In genomic region chr22:17523925-17524324, GRCh38 we compare ENCODE assay signal across 26 cellular contexts. TPM values are rescaled to one million over a fixed set of nuclear protein-coding genes. Genes with fewer than 3 reads are reported as not detected.
A peak's percentile ranks its signal among the peaks of the same experiment; 100 is the strongest.
DNase-seq lines count a peak whose midpoint lies in the region; ATAC-seq, FAIRE-seq and TF ChIP-seq lines count a peak whose summit lies in the region.
"Had no signal": no experiment of that assay in that cellular context is flagged by ENCODE, and none has a peak within 500 bp of the region (broad histone marks: within the 10 kb centered on the region; RNA-seq: fewer than 3 reads in every experiment).

No MANE protein-coding gene starts in this region.

- peaks cover 1% of the 10 kb centered on the region; the same call in 1 of the 2 replicates for H3K4me1 Mint-ChIP-seq in WTC11

- H3K4me3 Mint-ChIP-seq in WTC11 = no peak overlapping the region
- H3K4me3 Mint-ChIP-seq: CD14-positive monocyte; CD4-positive, alpha-beta T cell; CD8-positive, alpha-beta memory T cell had no signal

- no peak for TF ChIP-seq RAD21 in H1 (IDR thresholded peaks at IDR 0.05 in 1 of 2, conservative IDR thresholded peaks at IDR 0.05 in 1 of 2; ENCODE audit: low read depth in 2 of 2, low read length in 2 of 2)

- no peak overlapping the region for H3K9ac ChIP-seq in H1 (replicated peaks in 1 of 4; ENCODE audit: extremely low read depth in 1 of 4, low read depth in 3 of 4, low read length in 3 of 4)
- H3K9ac ChIP-seq: BLaER1 treated with 17β-estradiol and CSF1 and Interleukin-3, amounts not matched to agents 10 nM and 100 nM had no signal

- no peaks in the 10 kb centered on the region for H3K23me2 ChIP-seq in H1 (ENCODE audit: low read depth, low read length)

- no peak overlapping the region for H2AK5ac ChIP-seq in H1 (ENCODE audit: low read depth, low read length)

- H3K36me3 Mint-ChIP-seq in WTC11 = peaks cover 69% of the 10 kb centered on the region
- H3K36me3 Mint-ChIP-seq: CD8-positive, alpha-beta memory T cell had no signal

- H4K8ac ChIP-seq in H1 (ENCODE audit: extremely low read depth, insufficient read depth, low read length) = no peak overlapping the region

- DNase-seq in right cardiac atrium (no peak), left ventricle myocardium inferior (no peak), WTC11 (ENCODE audit: low spot score) (no peak), H1 (ENCODE audit: low read depth in 1 of 2, low spot score in 2 of 2) (no peak), left lobe of liver (ENCODE audit: low spot score) (no peak), small intestine (no peak), globus pallidus (ENCODE audit: low spot score) (no peak)
- DNase-seq: 8988T; ACHN; AML-193; BE2C; CD4-positive, alpha-beta T cell; CD8-positive, alpha-beta memory T cell; DMS 273 treated with DMSO at 0.1 percent for 48 hours; DMS79; EL; GDM1; GOT3; H7 had no signal

- H4K5ac ChIP-seq in H1 (ENCODE audit: insufficient read length, low read depth, low read length) = no peak overlapping the region

- no peaks in the 10 kb centered on the region for H3K4me1 ChIP-seq in right cardiac atrium (ENCODE audit: control insufficient read depth, insufficient read depth, low read length)
- H3K4me1 ChIP-seq in left ventricle myocardium inferior = no peaks in the 10 kb centered on the region
- no peaks in the 10 kb centered on the region for H3K4me1 ChIP-seq in H1 (replicated peaks in 1 of 4; ENCODE audit: control insufficient read depth in 3 of 4, insufficient read depth in 4 of 4, low read length in 3 of 4)
- H3K4me1 ChIP-seq in small intestine (ENCODE audit: control insufficient read depth in 2 of 2, insufficient read depth in 1 of 2, low read depth in 1 of 2, low read length in 1 of 2) = no peaks in the 10 kb centered on the region
- H3K4me1 ChIP-seq: A549, BE2C had no signal

- H3K9me3 ChIP-seq in right cardiac atrium (ENCODE audit: control insufficient read depth, low read length) = no peaks in the 10 kb centered on the region
- H3K9me3 ChIP-seq in left ventricle myocardium inferior (replicated peaks) = no peaks in the 10 kb centered on the region
- H3K9me3 ChIP-seq in H1 (ENCODE audit: insufficient read depth in 2 of 2, low read depth in 1 of 2, low read length in 1 of 2) = no peaks in the 10 kb centered on the region
- H3K9me3 ChIP-seq in small intestine (ENCODE audit: control insufficient read depth, low read depth) = no peaks in the 10 kb centered on the region
- H3K9me3 ChIP-seq: A549, BE2C had no signal

- intact Hi-C loops in right cardiac atrium (cut with DNase I) = no loop called here
- intact Hi-C loops in left ventricle myocardium inferior (cut with micrococcal nuclease) = no loop called here

- H4K20me1 ChIP-seq in H1 (replicated peaks in 1 of 2; ENCODE audit: control insufficient read depth in 1 of 2, insufficient read depth in 2 of 2, low read length in 2 of 2) = peaks cover 0 to 5% of the 10 kb centered on the region in 2 experiments
- H4K20me1 ChIP-seq: BLaER1 treated with 17β-estradiol and CSF1 and Interleukin-3, amounts not matched to agents 10 nM and 100 nM had no signal

- no peak overlapping the region for H4K91ac ChIP-seq in H1 (replicated peaks; ENCODE audit: insufficient read length, low read length)

- no peak overlapping the region for H2BK20ac ChIP-seq in H1 (ENCODE audit: low read length)

- TF ChIP-seq EP300 in H1 (IDR thresholded peaks at IDR 0.05; ENCODE audit: borderline replicate concordance in 1 of 2, low read depth in 2 of 2, low read length in 2 of 2) = no peak

- 63% methylated on average over 10 of the region's 10 CpGs for WGBS in right cardiac atrium
- 88% methylated on average over 10 of the region's 10 CpGs; no CpG with 5 or more reads in 1 of the 2 experiments for WGBS in H1 (ENCODE audit: extremely low coverage in 1 of 2, insufficient coverage in 1 of 2, insufficient read length in 1 of 2, insufficient replicate concordance in 2 of 2, low coverage in 1 of 2, low lambda C conversion rate in 2 of 2, missing lambda C conversion rate in 1 of 2), 2 experiments
- WGBS in small intestine, 3 donors = 87 to 89% (median 88%) methylated on average over 10 of the region's 10 CpGs

- H3K27me3 ChIP-seq in right cardiac atrium (ENCODE audit: control insufficient read depth, insufficient read depth) (no peaks in the 10 kb centered on the region), left ventricle myocardium inferior (ENCODE audit: low read depth) (no peaks in the 10 kb centered on the region), H1 (replicated peaks in 1 of 4; ENCODE audit: control insufficient read depth in 3 of 4, extremely low read depth in 1 of 4, insufficient read depth in 3 of 4, low read length in 3 of 4) (no peaks in the 10 kb centered on the region), small intestine (ENCODE audit: control insufficient read depth in 2 of 2, insufficient read depth in 2 of 2, low read length in 2 of 2) (no peaks in the 10 kb centered on the region)
- H3K27me3 ChIP-seq: BLaER1 treated with 17β-estradiol and CSF1 and Interleukin-3, amounts not matched to agents 10 nM and 100 nM had no signal

- peaks cover 0 to 10% of the 10 kb centered on the region in 2 experiments; a peak in 2 of 4 replicates for H3K79me2 ChIP-seq in H1 (ENCODE audit: control insufficient read depth in 1 of 2, insufficient read depth in 2 of 2, low read length in 2 of 2)

- no peak for TF ChIP-seq CTCF in left ventricle myocardium inferior (IDR thresholded peaks at IDR 0.05; ENCODE audit: borderline replicate concordance)
- no peak for TF ChIP-seq CTCF in WTC11 (IDR thresholded peaks at IDR 0.05)
- TF ChIP-seq CTCF in H1 (IDR thresholded peaks at IDR 0.05; ENCODE audit: control extremely low read depth in 1 of 3, insufficient read depth in 1 of 3, low read depth in 1 of 3, low read length in 3 of 3) = no peak

- H3K36me3 ChIP-seq in left ventricle myocardium inferior (no peaks in the 10 kb centered on the region), H1 (ENCODE audit: control insufficient read depth in 2 of 4, insufficient read depth in 4 of 4, low read length in 3 of 4) (peaks cover 4 to 38% (median 12%) of the 10 kb centered on the region in 4 experiments; a peak in 6 of 8 replicates), small intestine (ENCODE audit: control insufficient read depth in 2 of 2, insufficient read depth in 2 of 2, low read length in 2 of 2) (no peaks in the 10 kb centered on the region)
- H3K36me3 ChIP-seq: BE2C had no signal

- H3K27ac ChIP-seq in right cardiac atrium (ENCODE audit: low read length) = no peak overlapping the region
- no peak overlapping the region for H3K27ac ChIP-seq in left ventricle myocardium inferior (replicated peaks)
- H3K27ac ChIP-seq in H1 (ENCODE audit: low read depth, low read length) = no peak overlapping the region
- no peak overlapping the region for H3K27ac ChIP-seq in small intestine (ENCODE audit: low read depth in 1 of 2, low read length in 1 of 2)
- H3K27ac ChIP-seq: A549; BLaER1 treated with 17β-estradiol and CSF1 and Interleukin-3, amounts not matched to agents 10 nM and 100 nM had no signal

- no peak overlapping the region for H3K23ac ChIP-seq in H1 (ENCODE audit: insufficient read length)

- peak overlapping the region; percentile 57; the same call in 1 of the 2 replicates for H3K27ac Mint-ChIP-seq in WTC11
- H3K27ac Mint-ChIP-seq: CD14-positive monocyte; CD4-positive, alpha-beta T cell; CD8-positive, alpha-beta memory T cell had no signal

- H2BK5ac ChIP-seq in H1 (ENCODE audit: low read depth, low read length) = peak overlapping the region; percentile 80; the same call in 1 of the 2 replicates

- H2BK120ac ChIP-seq in H1 (replicated peaks; ENCODE audit: low read depth, low read length) = no peak overlapping the region

- no peaks in the 10 kb centered on the region for H3K27me3 Mint-ChIP-seq in WTC11 (ENCODE audit: low read depth)

- FAIRE-seq in H1 (lab: Jason Lieb, UNC) (no peak), small intestine (lab: Jason Lieb, UNC) (no peak)
- FAIRE-seq: A549, D721Med, GM12878 had no signal

- H2AFZ ChIP-seq in H1 (ENCODE audit: low read length) = no peak overlapping the region

- no peak overlapping the region for H3K4me2 ChIP-seq in H1 (ENCODE audit: insufficient read depth in 1 of 2, low read depth in 2 of 2, low read length in 2 of 2)
- H3K4me2 ChIP-seq: A549; BLaER1 treated with 17β-estradiol and CSF1 and Interleukin-3, amounts not matched to agents 10 nM and 100 nM had no signal

- H3K4ac ChIP-seq in H1 (replicated peaks; ENCODE audit: insufficient read length, low read depth, low read length) = no peak overlapping the region

- H3K79me1 ChIP-seq in H1 (ENCODE audit: low read depth, low read length) = no peaks in the 10 kb centered on the region; the same call in 1 of the 2 replicates

- POLR2A ChIA-PET in WTC11 (lab: Charles Lee) = no interaction called here
- POLR2A ChIA-PET in H1 (lab: Charles Lee; ENCODE audit: partially characterized antibody) = no interaction called here

- H3K4me3 ChIP-seq in right cardiac atrium (ENCODE audit: low read length) (no peak overlapping the region), left ventricle myocardium inferior (no peak overlapping the region), H1 (ENCODE audit: extremely low read depth in 1 of 4, insufficient read depth in 2 of 4, low read depth in 3 of 4, low read length in 4 of 4) (no peak overlapping the region), small intestine (ENCODE audit: low read depth in 1 of 2, low read length in 2 of 2) (no peak overlapping the region)
- H3K4me3 ChIP-seq: A549; BLaER1 treated with 17β-estradiol and CSF1 and Interleukin-3, amounts not matched to agents 10 nM and 100 nM; GM12878 had no signal

- no peak overlapping the region for H2BK15ac ChIP-seq in H1 (ENCODE audit: low read length)

- peak overlapping the region; percentile 19 for H3K56ac ChIP-seq in H1 (replicated peaks; ENCODE audit: insufficient read length, low read depth, low read length)

- no peak overlapping the region for H3K14ac ChIP-seq in H1 (ENCODE audit: insufficient read length)

- CTCF ChIA-PET in WTC11 (lab: Charles Lee) = interaction anchor here (0.7 kb wide), 1 partner anchor 352 kb away, joined by 3 read pairs; no protein-coding TSS in a partner anchor
- CTCF ChIA-PET in H1 (lab: Charles Lee; ENCODE audit: partially characterized antibody) = interaction anchor here (1.1 to 1.3 kb wide), 3 partner anchors 10 to 352 kb away, joined by 3 to 6 read pairs (median 5); no protein-coding TSS in a partner anchor

- no peaks in the 10 kb centered on the region for H3K9me3 Mint-ChIP-seq in WTC11
- H3K9me3 Mint-ChIP-seq: CD4-positive, alpha-beta T cell; CD8-positive, alpha-beta memory T cell had no signal

- H2BK12ac ChIP-seq in H1 (ENCODE audit: low read depth, low read length) = no peak overlapping the region

- peak; percentile 47 to 76 for ATAC-seq in right cardiac atrium
- no peak for ATAC-seq in WTC11
- peak; percentile 31 for ATAC-seq in left lobe of liver
- no peak for ATAC-seq in GM18907 (IDR thresholded peaks at IDR 0.05; ENCODE audit: unreplicated experiment)
- ATAC-seq: A549, GM12878, HCT116 had no signal

- H3K18ac ChIP-seq in H1 (ENCODE audit: extremely low read depth, low read length) = no peak overlapping the region

- no peak for TF ChIP-seq POLR2A in H1 (IDR thresholded peaks at IDR 0.05; ENCODE audit: control extremely low read depth in 1 of 2, low read depth in 2 of 2, low read length in 2 of 2)

RNA-seq across cellular contexts. Expression of gene SLC25A18, which starts 39.4 kb away (rescaled TPM):
- 1 to 10 TPM in 3 of 4 donors, under 1 TPM in 1; 0.96 to 2.6 (median 1.3) TPM for total RNA-seq in right cardiac atrium
- 2.0 TPM for polyA plus RNA-seq in right cardiac atrium
- 2.7 TPM for total RNA-seq in left ventricle myocardium inferior
- total RNA-seq in WTC11 (2021) = 0.69 to 2.1 TPM (median 1.0 TPM) in 3 replicates
- total RNA-seq in H1 (2021; fragmentation: NEBNext Ultra II Directional; extraction: Animal tissue kit (Norgen Biotek cat#: 25700)) = 2.2 and 2.8 TPM in 2 replicates
- polyA plus RNA-seq in H1 (2011; rRNA removed) = 2.7 and 2.9 TPM in 2 replicates
- 2.3 TPM for polyA plus RNA-seq in H1 (2011; cell fraction: cytosol; rRNA removed)
- 3.2 TPM for polyA plus RNA-seq in H1 (2011; cell fraction: nucleus; rRNA removed)
- polyA plus RNA-seq in H1 (2012, experiment 1 of 2) = 2.7 to 3.0 TPM (median 2.8 TPM) in 4 replicates
- 3.1 TPM for polyA plus RNA-seq in H1 (2012, experiment 2 of 2)
- 0.51 TPM for polyA plus RNA-seq in H1 (2013, experiment 1 of 2)
- polyA plus RNA-seq in H1 (2013, experiment 2 of 2) = 0.52 TPM
- polyA minus RNA-seq in H1 (2011; rRNA and poly(A)+ RNA removed) = 2.6 and 2.7 TPM in 2 replicates
- 1.0 TPM for polyA minus RNA-seq in H1 (2011; cell fraction: cytosol; rRNA and poly(A)+ RNA removed)
- 2.5 TPM for polyA minus RNA-seq in H1 (2011; cell fraction: nucleus; rRNA and poly(A)+ RNA removed)
- total RNA-seq in left lobe of liver = 48.7 TPM
- polyA plus RNA-seq in small intestine = 1 to 10 TPM in 1 of 3 donors, not detected in 2; 2.1 TPM
- total RNA-seq: CD4-positive, alpha-beta T cell; CD8-positive, alpha-beta memory T cell; GM12878 had no signal
- polyA plus RNA-seq: A549; CD8-positive, alpha-beta memory T cell had no signal

Comparison
In these comparisons a context has a peak if more than half of its experiments do, and no peak if none do; other contexts are left out.
1. ATAC-seq: peak in right cardiac atrium (2 of 2) and left lobe of liver (single experiment); none in WTC11 (single experiment) and GM18907 (single experiment).
2. RNA of gene SLC25A18, which starts 39.4 kb away (total RNA-seq): 48.7 TPM in left lobe of liver (single experiment); 2.2 to 2.8 TPM in H1, 2.7 TPM in left ventricle myocardium inferior (single experiment), 0.69 to 2.1 TPM in WTC11 and 0.96 to 2.6 TPM in right cardiac atrium; every median in the first group is over 10 times any median in the second.